Comparison of ENCODE assay signal across 1 cellular context in the genomic region with DNA sequence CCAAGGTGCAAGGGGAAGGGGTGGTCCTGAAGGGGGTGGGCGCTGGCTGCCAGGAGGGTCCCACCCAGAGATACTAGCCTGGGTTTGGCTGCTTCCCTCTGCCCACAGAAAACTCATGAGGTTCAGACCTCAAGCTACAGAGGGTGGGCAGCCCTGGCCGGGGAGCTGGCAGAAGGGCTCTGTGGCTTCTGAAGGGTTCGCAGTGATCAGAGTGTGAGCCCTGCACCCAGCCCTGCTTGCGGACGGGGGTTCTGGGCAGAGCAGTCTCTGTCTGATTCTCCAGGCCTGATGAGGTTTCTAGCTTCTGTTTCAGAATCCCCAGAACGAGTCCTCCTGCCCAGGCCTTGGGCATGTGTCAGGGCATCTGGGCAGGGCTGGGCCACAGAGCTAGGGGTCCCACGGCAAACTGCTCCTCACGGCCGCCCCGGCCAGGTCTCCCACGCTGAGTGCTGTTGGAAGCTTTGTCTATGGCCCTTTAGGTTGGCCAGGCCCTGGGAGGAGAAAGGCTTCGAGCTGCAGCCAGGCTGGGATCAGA.
TF ChIP-seq lines count a peak whose summit lies in the region.

No MANE protein-coding gene starts in this region.

TF ChIP-seq in GM23338, 12 proteins besides CTCF, POLR2A, EP300 and RAD21 (continued from another document):
- TF ChIP-seq, protein P1, sequence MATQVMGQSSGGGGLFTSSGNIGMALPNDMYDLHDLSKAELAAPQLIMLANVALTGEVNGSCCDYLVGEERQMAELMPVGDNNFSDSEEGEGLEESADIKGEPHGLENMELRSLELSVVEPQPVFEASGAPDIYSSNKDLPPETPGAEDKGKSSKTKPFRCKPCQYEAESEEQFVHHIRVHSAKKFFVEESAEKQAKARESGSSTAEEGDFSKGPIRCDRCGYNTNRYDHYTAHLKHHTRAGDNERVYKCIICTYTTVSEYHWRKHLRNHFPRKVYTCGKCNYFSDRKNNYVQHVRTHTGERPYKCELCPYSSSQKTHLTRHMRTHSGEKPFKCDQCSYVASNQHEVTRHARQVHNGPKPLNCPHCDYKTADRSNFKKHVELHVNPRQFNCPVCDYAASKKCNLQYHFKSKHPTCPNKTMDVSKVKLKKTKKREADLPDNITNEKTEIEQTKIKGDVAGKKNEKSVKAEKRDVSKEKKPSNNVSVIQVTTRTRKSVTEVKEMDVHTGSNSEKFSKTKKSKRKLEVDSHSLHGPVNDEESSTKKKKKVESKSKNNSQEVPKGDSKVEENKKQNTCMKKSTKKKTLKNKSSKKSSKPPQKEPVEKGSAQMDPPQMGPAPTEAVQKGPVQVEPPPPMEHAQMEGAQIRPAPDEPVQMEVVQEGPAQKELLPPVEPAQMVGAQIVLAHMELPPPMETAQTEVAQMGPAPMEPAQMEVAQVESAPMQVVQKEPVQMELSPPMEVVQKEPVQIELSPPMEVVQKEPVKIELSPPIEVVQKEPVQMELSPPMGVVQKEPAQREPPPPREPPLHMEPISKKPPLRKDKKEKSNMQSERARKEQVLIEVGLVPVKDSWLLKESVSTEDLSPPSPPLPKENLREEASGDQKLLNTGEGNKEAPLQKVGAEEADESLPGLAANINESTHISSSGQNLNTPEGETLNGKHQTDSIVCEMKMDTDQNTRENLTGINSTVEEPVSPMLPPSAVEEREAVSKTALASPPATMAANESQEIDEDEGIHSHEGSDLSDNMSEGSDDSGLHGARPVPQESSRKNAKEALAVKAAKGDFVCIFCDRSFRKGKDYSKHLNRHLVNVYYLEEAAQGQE (IDR thresholded peaks at IDR 0.05; ENCODE audit: unreplicated experiment) = no peak
- TF ChIP-seq, protein P2, sequence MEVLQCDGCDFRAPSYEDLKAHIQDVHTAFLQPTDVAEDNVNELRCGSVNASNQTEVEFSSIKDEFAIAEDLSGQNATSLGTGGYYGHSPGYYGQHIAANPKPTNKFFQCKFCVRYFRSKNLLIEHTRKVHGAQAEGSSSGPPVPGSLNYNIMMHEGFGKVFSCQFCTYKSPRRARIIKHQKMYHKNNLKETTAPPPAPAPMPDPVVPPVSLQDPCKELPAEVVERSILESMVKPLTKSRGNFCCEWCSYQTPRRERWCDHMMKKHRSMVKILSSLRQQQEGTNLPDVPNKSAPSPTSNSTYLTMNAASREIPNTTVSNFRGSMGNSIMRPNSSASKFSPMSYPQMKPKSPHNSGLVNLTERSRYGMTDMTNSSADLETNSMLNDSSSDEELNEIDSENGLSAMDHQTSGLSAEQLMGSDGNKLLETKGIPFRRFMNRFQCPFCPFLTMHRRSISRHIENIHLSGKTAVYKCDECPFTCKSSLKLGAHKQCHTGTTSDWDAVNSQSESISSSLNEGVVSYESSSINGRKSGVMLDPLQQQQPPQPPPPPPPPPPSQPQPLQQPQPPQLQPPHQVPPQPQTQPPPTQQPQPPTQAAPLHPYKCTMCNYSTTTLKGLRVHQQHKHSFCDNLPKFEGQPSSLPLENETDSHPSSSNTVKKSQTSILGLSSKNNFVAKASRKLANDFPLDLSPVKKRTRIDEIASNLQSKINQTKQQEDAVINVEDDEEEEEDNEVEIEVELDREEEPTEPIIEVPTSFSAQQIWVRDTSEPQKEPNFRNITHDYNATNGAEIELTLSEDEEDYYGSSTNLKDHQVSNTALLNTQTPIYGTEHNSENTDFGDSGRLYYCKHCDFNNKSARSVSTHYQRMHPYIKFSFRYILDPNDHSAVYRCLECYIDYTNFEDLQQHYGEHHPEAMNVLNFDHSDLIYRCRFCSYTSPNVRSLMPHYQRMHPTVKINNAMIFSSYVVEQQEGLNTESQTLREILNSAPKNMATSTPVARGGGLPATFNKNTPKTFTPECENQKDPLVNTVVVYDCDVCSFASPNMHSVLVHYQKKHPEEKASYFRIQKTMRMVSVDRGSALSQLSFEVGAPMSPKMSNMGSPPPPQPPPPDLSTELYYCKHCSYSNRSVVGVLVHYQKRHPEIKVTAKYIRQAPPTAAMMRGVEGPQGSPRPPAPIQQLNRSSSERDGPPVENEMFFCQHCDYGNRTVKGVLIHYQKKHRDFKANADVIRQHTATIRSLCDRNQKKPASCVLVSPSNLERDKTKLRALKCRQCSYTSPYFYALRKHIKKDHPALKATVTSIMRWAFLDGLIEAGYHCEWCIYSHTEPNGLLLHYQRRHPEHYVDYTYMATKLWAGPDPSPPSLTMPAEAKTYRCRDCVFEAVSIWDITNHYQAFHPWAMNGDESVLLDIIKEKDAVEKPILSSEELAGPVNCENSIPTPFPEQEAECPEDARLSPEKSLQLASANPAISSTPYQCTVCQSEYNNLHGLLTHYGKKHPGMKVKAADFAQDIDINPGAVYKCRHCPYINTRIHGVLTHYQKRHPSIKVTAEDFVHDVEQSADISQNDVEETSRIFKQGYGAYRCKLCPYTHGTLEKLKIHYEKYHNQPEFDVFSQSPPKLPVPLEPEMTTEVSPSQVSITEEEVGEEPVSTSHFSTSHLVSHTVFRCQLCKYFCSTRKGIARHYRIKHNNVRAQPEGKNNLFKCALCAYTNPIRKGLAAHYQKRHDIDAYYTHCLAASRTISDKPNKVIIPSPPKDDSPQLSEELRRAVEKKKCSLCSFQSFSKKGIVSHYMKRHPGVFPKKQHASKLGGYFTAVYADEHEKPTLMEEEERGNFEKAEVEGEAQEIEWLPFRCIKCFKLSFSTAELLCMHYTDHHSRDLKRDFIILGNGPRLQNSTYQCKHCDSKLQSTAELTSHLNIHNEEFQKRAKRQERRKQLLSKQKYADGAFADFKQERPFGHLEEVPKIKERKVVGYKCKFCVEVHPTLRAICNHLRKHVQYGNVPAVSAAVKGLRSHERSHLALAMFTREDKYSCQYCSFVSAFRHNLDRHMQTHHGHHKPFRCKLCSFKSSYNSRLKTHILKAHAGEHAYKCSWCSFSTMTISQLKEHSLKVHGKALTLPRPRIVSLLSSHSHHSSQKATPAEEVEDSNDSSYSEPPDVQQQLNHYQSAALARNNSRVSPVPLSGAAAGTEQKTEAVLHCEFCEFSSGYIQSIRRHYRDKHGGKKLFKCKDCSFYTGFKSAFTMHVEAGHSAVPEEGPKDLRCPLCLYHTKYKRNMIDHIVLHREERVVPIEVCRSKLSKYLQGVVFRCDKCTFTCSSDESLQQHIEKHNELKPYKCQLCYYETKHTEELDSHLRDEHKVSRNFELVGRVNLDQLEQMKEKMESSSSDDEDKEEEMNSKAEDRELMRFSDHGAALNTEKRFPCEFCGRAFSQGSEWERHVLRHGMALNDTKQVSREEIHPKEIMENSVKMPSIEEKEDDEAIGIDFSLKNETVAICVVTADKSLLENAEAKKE (CRISPR knock-in tag; IDR thresholded peaks at IDR 0.05) = no peak
- TF ChIP-seq ZNF331 (CRISPR knock-in tag; IDR thresholded peaks at IDR 0.05; ENCODE audit: low read depth) = no peak
- TF ChIP-seq EZH2phosphoT487 (IDR thresholded peaks at IDR 0.05; ENCODE audit: unreplicated experiment) = no peak
- TF ChIP-seq STAT1 (IDR thresholded peaks at IDR 0.05; ENCODE audit: unreplicated experiment) = no peak
- no peak for TF ChIP-seq JUNB (IDR thresholded peaks at IDR 0.05; ENCODE audit: unreplicated experiment)
